ENCODE assay signal across 8 cellular contexts in genomic region chr13:20128459-20128927, GRCh38. TPM values are rescaled to one million over a fixed set of nuclear protein-coding genes. Genes with fewer than 3 reads are reported as not detected.
DNase-seq lines count a peak whose midpoint lies in the region; ATAC-seq, FAIRE-seq and TF ChIP-seq lines count a peak whose summit lies in the region.

No MANE protein-coding gene starts in this region.

- DNase-seq in D341Med (ENCODE audit: low spot score), result peak; percentile 47
- no peak for DNase-seq in HFFc6
- DNase-seq in WTC11 (ENCODE audit: low spot score), result peak; percentile 41
- DNase-seq in heart left ventricle, result no peak
- peak; percentile 48 for DNase-seq in retina
- DNase-seq in EL, result no peak
- no peak for DNase-seq in posterior cingulate gyrus
- DNase-seq in D721Med (ENCODE audit: insufficient read length, low spot score), result no peak

- ATAC-seq in WTC11 (peak; percentile 49), heart left ventricle (peak in 1 of 4 donors; percentile 11)

- FAIRE-seq in D721Med (lab: Jason Lieb, UNC), result no peak

- 11 to 40% (median 14%) methylated on average over 16 to 28 of the region's 28 CpGs for whole genome bisulfite sequencing in heart left ventricle, 4 donors

- H3K36me3 Mint-ChIP-seq in HFFc6 (ENCODE audit: low read depth) (no peaks in the 10 kb centered on the region), WTC11 (no peaks in the 10 kb centered on the region)

- POLR2A ChIA-PET in WTC11 (lab: Charles Lee), result no interaction called here

- H3K27me3 ChIP-seq in heart left ventricle, result peaks cover 0 to 21% (median 8%) of the 10 kb centered on the region in 9 donors

- peak overlapping the region; percentile 54 to 98 (median 94) for H3K27ac ChIP-seq in heart left ventricle

- peaks cover 21% of the 10 kb centered on the region for H3K4me1 Mint-ChIP-seq in HFFc6 (ENCODE audit: low read depth)
- no peaks in the 10 kb centered on the region for H3K4me1 Mint-ChIP-seq in WTC11

- CTCF ChIA-PET in WTC11 (lab: Charles Lee), result interaction anchor here (0.6 to 2.6 kb wide), 18 partner anchors 8 to 187 kb away, joined by 3 to 42 read pairs (median 4); partner anchors contain the start of gene GJA3

- no peaks in the 10 kb centered on the region for H3K9me3 ChIP-seq in heart left ventricle

- H3K27ac Mint-ChIP-seq in HFFc6 (no peak overlapping the region), WTC11 (no peak overlapping the region)

- no peak for TF ChIP-seq POLR2A in heart left ventricle (IDR thresholded peaks at IDR 0.05)

- H3K27me3 Mint-ChIP-seq in HFFc6 (ENCODE audit: insufficient read depth) (peaks cover 3% of the 10 kb centered on the region), WTC11 (ENCODE audit: low read depth) (peaks cover 8% of the 10 kb centered on the region; the same call in 1 of the 2 replicates)

- no peaks in the 10 kb centered on the region for H3K36me3 ChIP-seq in heart left ventricle

- peak; percentile 63 for TF ChIP-seq CTCF in HFFc6 (IDR thresholded peaks at IDR 0.05)
- TF ChIP-seq CTCF in WTC11 (IDR thresholded peaks at IDR 0.05), result no peak
- TF ChIP-seq CTCF in heart left ventricle (IDR thresholded peaks at IDR 0.05), result peak in 9 of 12 donors; percentile 9 to 49 (median 21)
- TF ChIP-seq CTCF in D721Med (IDR thresholded peaks at IDR 0.05; ENCODE audit: insufficient read depth, missing control alignments), result no peak

- H3K4me1 ChIP-seq in heart left ventricle, result peaks cover 0 to 47% (median 24%) of the 10 kb centered on the region in 12 donors

- H3K4me3 ChIP-seq in heart left ventricle, result peak overlapping the region; percentile 41 to 76 (median 64)

- intact Hi-C loops in heart left ventricle (cut with DNase I), result loop anchor here in 6 of 10 donors (5.0 kb wide), 1 partner anchor 34 kb away; the partner anchor contains the start of gene GJA3 (in 6 of the 6)
- intact Hi-C loops in posterior cingulate gyrus (cut with DNase I), result no loop called here

- H3K9me3 Mint-ChIP-seq in HFFc6, result no peaks in the 10 kb centered on the region
- H3K9me3 Mint-ChIP-seq in WTC11, result no peaks in the 10 kb centered on the region

- peak overlapping the region; percentile 20; the same call in 1 of the 2 replicates for H3K4me3 Mint-ChIP-seq in HFFc6
- peak overlapping the region; percentile 67 for H3K4me3 Mint-ChIP-seq in WTC11

TF ChIP-seq in WTC11, 78 proteins besides CTCF, POLR2A, EP300 and RAD21:
- TF ChIP-seq ZBTB21 (CRISPR knock-in tag; IDR thresholded peaks at IDR 0.05; ENCODE audit: borderline replicate concordance), result no peak
- TF ChIP-seq ATF2 (CRISPR knock-in tag; IDR thresholded peaks at IDR 0.05; ENCODE audit: borderline replicate concordance, low read depth), result no peak
- no peak for TF ChIP-seq IRF1 (CRISPR knock-in tag; IDR thresholded peaks at IDR 0.05)
- no peak for TF ChIP-seq MYBL2 (CRISPR knock-in tag; IDR thresholded peaks at IDR 0.05)
- TF ChIP-seq NFATC4 (CRISPR knock-in tag; IDR thresholded peaks at IDR 0.05), result no peak
- no peak for TF ChIP-seq SP1 (CRISPR knock-in tag; conservative IDR thresholded peaks at IDR 0.05)
- no peak for TF ChIP-seq NR1H2 (CRISPR knock-in tag; IDR thresholded peaks at IDR 0.05)
- TF ChIP-seq PREB (CRISPR knock-in tag; IDR thresholded peaks at IDR 0.05; ENCODE audit: borderline replicate concordance), result no peak
- TF ChIP-seq SMAD3 (CRISPR knock-in tag; IDR thresholded peaks at IDR 0.05; ENCODE audit: borderline replicate concordance), result no peak
- no peak for TF ChIP-seq ZNF263 (CRISPR knock-in tag; IDR thresholded peaks at IDR 0.05; ENCODE audit: low read depth)
TF ChIP-seq in WTC11: peak in this region for 0.

RNA-seq across cellular contexts. Expression of gene GJA3, which starts 32.4 kb away (rescaled TPM):
- total RNA-seq in HFFc6 (2021; fragmentation: NEBNext Ultra II Directional; extraction: Animal tissue kit (Norgen Biotek cat#: 25700)), result under 1 TPM; 0.09 to 0.14 (median 0.11) TPM
- total RNA-seq in WTC11 (2021) (0.48 to 0.85 TPM (median 0.82 TPM) in 3 replicates), heart left ventricle (10 to 100 TPM; 13.6 to 30.5 (median 17.9) TPM)
- polyA plus RNA-seq in heart left ventricle, result 1 to 10 TPM; 5.4 to 9.3 TPM

Comparison
In these comparisons a context has a peak if more than half of its experiments do, and no peak if none do; other contexts are left out.
1. DNase-seq: peak in D341Med (single experiment), WTC11 (single experiment) and retina (single experiment); none in HFFc6 (single experiment), heart left ventricle (0 of 5), EL (single experiment), posterior cingulate gyrus (0 of 10) and D721Med (single experiment).
2. CTCF ChIP-seq: peak in HFFc6 (single experiment) and heart left ventricle (9 of 12); none in WTC11 (single experiment) and D721Med (single experiment).